ENCODE assay signal across 1 cellular context in genomic region chr10:125128397-125129075, GRCh38.
TF ChIP-seq lines count a peak whose summit lies in the region.

No MANE protein-coding gene starts in this region.

TF ChIP-seq in WTC11, 78 proteins besides CTCF, POLR2A, EP300 and RAD21 (continued from another document):
- no peak for TF ChIP-seq AFF4 (CRISPR knock-in tag; IDR thresholded peaks at IDR 0.05; ENCODE audit: borderline replicate concordance)
- no peak for TF ChIP-seq GTF2I (CRISPR knock-in tag; conservative IDR thresholded peaks at IDR 0.05)
- no peak for TF ChIP-seq ELF4 (CRISPR knock-in tag; IDR thresholded peaks at IDR 0.05; ENCODE audit: low read depth)
- TF ChIP-seq ZNF396 (CRISPR knock-in tag; IDR thresholded peaks at IDR 0.05; ENCODE audit: borderline replicate concordance): no peak
- no peak for TF ChIP-seq ZNF138 (CRISPR knock-in tag; conservative IDR thresholded peaks at IDR 0.05)
